ENCODE assay signal across 7 cellular contexts in the genomic region with DNA sequence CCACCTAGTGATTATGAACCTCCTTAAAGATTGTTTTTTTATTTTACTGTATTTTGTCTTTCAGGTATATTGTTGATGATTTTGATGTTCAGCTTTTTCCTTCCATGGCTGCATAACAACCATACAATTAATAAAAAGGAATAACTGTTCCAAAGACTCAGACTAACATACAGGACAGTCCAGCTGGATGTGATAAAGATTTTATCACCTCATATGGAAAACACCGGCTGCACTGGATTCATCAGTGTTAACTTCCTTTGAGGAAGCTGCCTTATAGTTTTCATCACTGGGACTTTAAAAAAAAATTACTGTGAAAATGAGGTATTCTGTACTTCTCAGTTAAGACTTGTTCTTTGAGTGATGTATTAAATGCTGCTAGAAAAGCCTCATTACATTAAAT.
"Had no signal": no experiment of that assay in that cellular context is flagged by ENCODE, and none has a peak within 500 bp of the region (broad histone marks: within the 10 kb centered on the region; RNA-seq: fewer than 3 reads in every experiment).

No MANE protein-coding gene starts in this region.

- H3K9me3 Mint-ChIP-seq: HFFc6, IgD-negative memory B cell had no signal

- H3K4me3 Mint-ChIP-seq: HFFc6, IgD-negative memory B cell had no signal

- H3K27ac ChIP-seq: GM23248, HL-60 had no signal

- H3K27ac Mint-ChIP-seq: IgD-negative memory B cell had no signal

- H2AFZ ChIP-seq: GM23248 had no signal

- H3K4me3 ChIP-seq: GM23248, HAP-1 had no signal

- DNase-seq: GM23248, GOT3, H7, HFFc6 had no signal

- H3K4me1 ChIP-seq: HAP-1 had no signal

- H3K4me1 Mint-ChIP-seq: IgD-negative memory B cell had no signal

- H3K27me3 Mint-ChIP-seq: IgD-negative memory B cell had no signal

- H3K9me3 ChIP-seq: HAP-1 had no signal

- H3K9ac ChIP-seq: GM23248 had no signal
